8 cellular contexts compared by ENCODE assay signal in genomic region chr10:12214763-12215218, GRCh38. TPM values are rescaled to one million over a fixed set of nuclear protein-coding genes. Genes with fewer than 3 reads are reported as not detected.
A peak's percentile ranks its signal among the peaks of the same experiment; 100 is the strongest.
DNase-seq lines count a peak whose midpoint lies in the region; ATAC-seq and TF ChIP-seq lines count a peak whose summit lies in the region.

No MANE protein-coding gene starts in this region.

- 0 out of 2 replicates have a peak, but pooled peaks cover 7% of the 10 kb centered on the region for H3K4me1 ChIP-seq in MM.1S (ENCODE audit: low read length)

- no peak overlapping the region for H3K27ac ChIP-seq in MM.1S (ENCODE audit: low read length)
- no peak overlapping the region for H3K27ac ChIP-seq in neural cell (ENCODE audit: low read length)

- DNase-seq in activated CD8-positive, alpha-beta memory T cell treated with anti-CD3 and anti-CD28 coated beads, Interleukin-2, amount 10 ng/mL, durations not matched to agents 7 days and 5 days, result no peak
- DNase-seq in activated CD8-positive, alpha-beta memory T cell treated with anti-CD3 and anti-CD28 coated beads, Interleukin-2, amount 50 U/mL, for 48 hours, result no peak
- peak; percentile 56 for DNase-seq in MM.1S
- peak; percentile 62 for DNase-seq in epithelial cell of esophagus (ENCODE audit: low read depth)
- DNase-seq in NCI-H1930 (lab: John Stamatoyannopoulos, UW), result no peak

- H3K79me2 ChIP-seq in MM.1S (ENCODE audit: low read length), result peaks cover 40% of the 10 kb centered on the region
- no peaks in the 10 kb centered on the region for H3K79me2 ChIP-seq in neural cell (replicated peaks; ENCODE audit: insufficient read depth, low read length)

- H3K4me1 Mint-ChIP-seq in activated CD8-positive, alpha-beta memory T cell treated with anti-CD3 and anti-CD28 coated beads, Interleukin-2, amount 10 ng/mL, durations not matched to agents 7 days and 5 days, result peaks cover 13% of the 10 kb centered on the region

- TF ChIP-seq EP300 in neural cell (conservative IDR thresholded peaks at IDR 0.05; ENCODE audit: poor library complexity, severe bottlenecking), result no peak

- H3K27me3 Mint-ChIP-seq in activated CD8-positive, alpha-beta memory T cell treated with anti-CD3 and anti-CD28 coated beads, Interleukin-2, amount 10 ng/mL, durations not matched to agents 7 days and 5 days, result no peaks in the 10 kb centered on the region

- peaks cover 50% of the 10 kb centered on the region for H3K36me3 Mint-ChIP-seq in activated CD8-positive, alpha-beta memory T cell treated with anti-CD3 and anti-CD28 coated beads, Interleukin-2, amount 10 ng/mL, durations not matched to agents 7 days and 5 days

- peak; percentile 80 for TF ChIP-seq CTCF in MM.1S (IDR thresholded peaks at IDR 0.05; ENCODE audit: low read length)
- TF ChIP-seq CTCF in WI38 (IDR thresholded peaks at IDR 0.05; ENCODE audit: low read depth, low read length), result peak; percentile 41; the same call in 1 of the 2 replicates
- peak; percentile 56 for TF ChIP-seq CTCF in epithelial cell of esophagus (IDR thresholded peaks at IDR 0.05; ENCODE audit: insufficient read depth, low read depth, low read length, missing control alignments)
- peak; percentile 74 for TF ChIP-seq CTCF in neural cell (IDR thresholded peaks at IDR 0.05; ENCODE audit: poor library complexity, severe bottlenecking)

- H3K27ac Mint-ChIP-seq in activated CD8-positive, alpha-beta memory T cell treated with anti-CD3 and anti-CD28 coated beads, Interleukin-2, amount 10 ng/mL, durations not matched to agents 7 days and 5 days, result peak overlapping the region; percentile 82

- H3K4me3 Mint-ChIP-seq in activated CD8-positive, alpha-beta memory T cell treated with anti-CD3 and anti-CD28 coated beads, Interleukin-2, amount 10 ng/mL, durations not matched to agents 7 days and 5 days, result peak overlapping the region; percentile 14

- no peak overlapping the region for H3K4me3 ChIP-seq in MM.1S (ENCODE audit: low read length)
- no peak overlapping the region for H3K4me3 ChIP-seq in WI38 (ENCODE audit: low read depth, low read length)
- H3K4me3 ChIP-seq in epithelial cell of esophagus (ENCODE audit: low read length), result no peak overlapping the region
- no peak overlapping the region for H3K4me3 ChIP-seq in neural cell (ENCODE audit: low read length)

- H3F3A ChIP-seq in MM.1S (ENCODE audit: insufficient read depth, low read length) (peaks cover 8% of the 10 kb centered on the region), neural cell (ENCODE audit: insufficient read depth, low read length, poor library complexity, severe bottlenecking) (no peaks in the 10 kb centered on the region)

- peak overlapping the region; percentile 24; the same call in 1 of the 2 replicates for H3K4me2 ChIP-seq in MM.1S (ENCODE audit: low read depth, low read length)
- H3K4me2 ChIP-seq in neural cell (ENCODE audit: low read length), result no peak overlapping the region

- H2AFZ ChIP-seq in MM.1S (ENCODE audit: low read length), result peak overlapping the region; percentile 36; the same call in 1 of the 2 replicates
- H2AFZ ChIP-seq in neural cell (ENCODE audit: low read depth, low read length), result no peak overlapping the region

- no peaks in the 10 kb centered on the region for H3K9me3 Mint-ChIP-seq in activated CD8-positive, alpha-beta memory T cell treated with anti-CD3 and anti-CD28 coated beads, Interleukin-2, amount 10 ng/mL, durations not matched to agents 7 days and 5 days (ENCODE audit: low read depth)

- CTCF ChIA-PET in activated CD8-positive, alpha-beta memory T cell treated with anti-CD3 and anti-CD28 coated beads, Interleukin-2, amount 10 ng/mL, durations not matched to agents 7 days and 5 days (lab: Charles Lee), result interaction anchor here (0.6 to 3.7 kb wide), 15 partner anchors 9 to 687 kb away, joined by 3 to 23 read pairs (median 5); partner anchors contain the start of genes CAMK1D, CDC123 and NUDT5

- H4K20me1 ChIP-seq in MM.1S (ENCODE audit: insufficient read depth, low read length) (0 out of 2 replicates have a peak, but pooled peaks cover 3% of the 10 kb centered on the region), neural cell (ENCODE audit: insufficient read depth) (no peaks in the 10 kb centered on the region)

- no peaks in the 10 kb centered on the region for H3K9me2 ChIP-seq in MM.1S (replicated peaks; ENCODE audit: insufficient read depth, low read length)
- H3K9me2 ChIP-seq in neural cell (ENCODE audit: insufficient read depth, low read length), result no peaks in the 10 kb centered on the region

- no peaks in the 10 kb centered on the region for H3K9me3 ChIP-seq in MM.1S (replicated peaks; ENCODE audit: insufficient read depth, low read length)
- H3K9me3 ChIP-seq in neural cell (ENCODE audit: low read length), result no peaks in the 10 kb centered on the region

- no peak for ATAC-seq in activated CD8-positive, alpha-beta memory T cell treated with anti-CD3 and anti-CD28 coated beads, Interleukin-2, amount 10 ng/mL, durations not matched to agents 7 days and 5 days
- no peak for ATAC-seq in HG02798 (IDR thresholded peaks at IDR 0.05; ENCODE audit: poor library complexity, unreplicated experiment)

- no peak overlapping the region for H3K9ac ChIP-seq in MM.1S (ENCODE audit: low read length)
- no peak overlapping the region for H3K9ac ChIP-seq in neural cell (ENCODE audit: low read length)

- peak; percentile 75 for TF ChIP-seq RAD21 in neural cell (conservative IDR thresholded peaks at IDR 0.05)

- H3K36me3 ChIP-seq in MM.1S (replicated peaks; ENCODE audit: insufficient read depth, low read length) (peaks cover 9% of the 10 kb centered on the region), neural cell (ENCODE audit: insufficient read depth, low read length) (peaks cover 5% of the 10 kb centered on the region)

- H3K27me3 ChIP-seq in MM.1S (replicated peaks; ENCODE audit: insufficient read depth, low read length), result no peaks in the 10 kb centered on the region
- no peaks in the 10 kb centered on the region for H3K27me3 ChIP-seq in neural cell (ENCODE audit: insufficient read depth, low read depth, low read length)

TF ChIP-seq in neural cell, 6 proteins besides CTCF, POLR2A, EP300 and RAD21:
- TF ChIP-seq SMC3 (conservative IDR thresholded peaks at IDR 0.05; ENCODE audit: poor library complexity) (peak; percentile 74), MXI1 (conservative IDR thresholded peaks at IDR 0.05; ENCODE audit: poor library complexity, severe bottlenecking) (no peak)

RNA-seq across cellular contexts. Expression of gene CDC123, which starts 18.8 kb away (rescaled TPM):
- total RNA-seq in activated CD8-positive, alpha-beta memory T cell treated with anti-CD3 and anti-CD28 coated beads, Interleukin-2, amount 10 ng/mL, durations not matched to agents 7 days and 5 days, result 100 to 1,000 TPM in 1 of 2 experiments, 10 to 100 TPM in 1; 95.2 to 130 TPM
- 104 and 110 TPM in 2 replicates for polyA plus RNA-seq in neural cell
- 117 and 122 TPM in 2 replicates for polyA minus RNA-seq in neural cell

RNA-seq across cellular contexts. Expression of gene NUDT5, which starts 19.1 kb away (rescaled TPM):
- total RNA-seq in activated CD8-positive, alpha-beta memory T cell treated with anti-CD3 and anti-CD28 coated beads, Interleukin-2, amount 10 ng/mL, durations not matched to agents 7 days and 5 days, result 100 to 1,000 TPM; 107 to 125 TPM
- 33.9 and 44.2 TPM in 2 replicates for polyA plus RNA-seq in neural cell
- 22.9 and 32.9 TPM in 2 replicates for polyA minus RNA-seq in neural cell

Comparison
In these comparisons a context has a peak if more than half of its experiments do, and no peak if none do; other contexts are left out.
1. DNase-seq: peak in MM.1S (single experiment) and epithelial cell of esophagus (single experiment); none in activated CD8-positive, alpha-beta memory T cell treated with anti-CD3 and anti-CD28 coated beads, Interleukin-2, amount 10 ng/mL, durations not matched to agents 7 days and 5 days (single experiment), activated CD8-positive, alpha-beta memory T cell treated with anti-CD3 and anti-CD28 coated beads, Interleukin-2, amount 50 U/mL, for 48 hours (single experiment) and NCI-H1930 (0 of 2).
2. Peak in every context shown above with its lines, with median percentiles within 50 percentile points of each other: CTCF ChIP-seq.